Comparison of ENCODE assay signal across 8 cellular contexts in the genomic region with DNA sequence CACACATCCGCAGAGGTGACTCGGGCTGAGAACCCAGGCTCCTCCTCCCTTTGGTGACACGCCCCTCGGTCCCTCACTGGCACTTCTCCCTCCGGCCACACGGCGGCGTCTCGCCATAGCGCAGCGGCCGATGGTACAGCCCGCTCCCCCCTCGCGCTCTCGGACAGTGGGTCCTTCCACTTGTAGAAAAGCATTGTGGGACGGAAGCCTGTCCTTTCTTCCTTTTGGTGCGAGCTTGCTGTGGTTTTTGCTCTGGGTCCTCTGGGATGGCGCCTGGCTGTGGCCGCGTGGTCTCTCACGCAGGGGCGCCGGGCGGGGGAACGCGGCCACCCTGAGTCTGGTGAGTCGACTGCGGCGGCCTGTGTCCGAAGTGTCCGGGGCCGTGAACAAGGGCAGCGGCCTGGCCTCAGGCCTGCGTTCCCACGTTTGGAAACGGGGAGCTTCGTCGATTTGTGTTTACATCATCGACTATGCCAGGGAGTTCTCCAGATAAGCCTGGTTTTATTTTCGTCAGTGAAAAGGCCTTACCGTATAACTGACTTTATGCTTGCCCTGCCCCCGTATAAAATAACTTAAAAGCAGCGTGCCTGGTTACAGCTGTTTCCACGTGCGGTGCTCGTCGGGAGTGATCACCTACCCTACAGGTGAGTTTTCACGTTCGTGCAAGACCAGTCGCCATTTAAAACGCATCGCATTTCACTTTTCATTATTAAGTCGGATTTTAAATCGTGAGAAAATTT.
DNase-seq lines count a peak whose midpoint lies in the region; ATAC-seq and TF ChIP-seq lines count a peak whose summit lies in the region.

No MANE protein-coding gene starts in this region.

- H3K36me3 ChIP-seq in MG63 (peaks cover 51% of the 10 kb centered on the region), neutrophil (peaks cover 31% of the 10 kb centered on the region)

- no peaks in the 10 kb centered on the region for H3K27me3 ChIP-seq in MG63
- H3K27me3 ChIP-seq in foreskin keratinocyte, result no peaks in the 10 kb centered on the region
- H3K27me3 ChIP-seq in neutrophil, result peaks cover 8% of the 10 kb centered on the region

- H3K4me1 ChIP-seq in foreskin keratinocyte (peaks cover under 1% of the 10 kb centered on the region), neutrophil (ENCODE audit: control insufficient read depth in 1 of 2, insufficient read depth in 1 of 2, low read depth in 1 of 2, low read length in 1 of 2) (peaks cover 13 to 16% of the 10 kb centered on the region in 2 experiments)

- ATAC-seq in foreskin keratinocyte, result peak; percentile 95

- DNase-seq in GM04504 (ENCODE audit: low read depth), result peak; percentile 73
- peak; percentile 88 for DNase-seq in HCEC 1CT
- peak; percentile 90 for DNase-seq in MG63
- peak; percentile 28 for DNase-seq in SIG-M5 (lab: John Stamatoyannopoulos, UW)
- peak; percentile 88 for DNase-seq in activated gamma-delta T cell treated with anti-CD3 and anti-CD28 coated beads, Interleukin-2, amount 50 U/mL, for 16 hours (ENCODE audit: low read depth)
- DNase-seq in foreskin keratinocyte, result peak; percentile 71 to 85
- DNase-seq in substantia nigra (lab: John Stamatoyannopoulos, UW), result peak; percentile 41 to 93 (median 83)

- H3K27ac ChIP-seq in foreskin keratinocyte, result peak overlapping the region; percentile 86
- H3K27ac ChIP-seq in neutrophil, result peak overlapping the region; percentile 58
- H3K27ac ChIP-seq in substantia nigra (ENCODE audit: low read depth, low read length, poor library complexity, severe bottlenecking), result peak overlapping the region; percentile 81

- peak overlapping the region; percentile 96 for H3K4me3 ChIP-seq in MG63
- H3K4me3 ChIP-seq in neutrophil (ENCODE audit: low read depth in 1 of 2, low read length in 1 of 2), result peak overlapping the region; percentile 75 to 77

- TF ChIP-seq CTCF in foreskin keratinocyte (conservative IDR thresholded peaks at IDR 0.05) (peak; percentile 100), neutrophil (IDR thresholded peaks at IDR 0.05) (peak; percentile 85)

- H3K9me3 ChIP-seq in MG63 (no peaks in the 10 kb centered on the region), neutrophil (no peaks in the 10 kb centered on the region)

Comparison
In these comparisons a context has a peak if more than half of its experiments do, and no peak if none do; other contexts are left out.
1. Peak in every context shown above with its lines: DNase-seq, ATAC-seq, H3K4me3 ChIP-seq and H3K27ac ChIP-seq.
2. DNase-seq: peak in every context shown above with its lines; median percentile 90 in MG63; 88 in HCEC 1CT; 88 in activated gamma-delta T cell treated with anti-CD3 and anti-CD28 coated beads, Interleukin-2, amount 50 U/mL, for 16 hours; 83 in substantia nigra; 78 in foreskin keratinocyte; 73 in GM04504; 28 in SIG-M5.